Comparison of ENCODE assay signal across 21 cellular contexts in the genomic region with DNA sequence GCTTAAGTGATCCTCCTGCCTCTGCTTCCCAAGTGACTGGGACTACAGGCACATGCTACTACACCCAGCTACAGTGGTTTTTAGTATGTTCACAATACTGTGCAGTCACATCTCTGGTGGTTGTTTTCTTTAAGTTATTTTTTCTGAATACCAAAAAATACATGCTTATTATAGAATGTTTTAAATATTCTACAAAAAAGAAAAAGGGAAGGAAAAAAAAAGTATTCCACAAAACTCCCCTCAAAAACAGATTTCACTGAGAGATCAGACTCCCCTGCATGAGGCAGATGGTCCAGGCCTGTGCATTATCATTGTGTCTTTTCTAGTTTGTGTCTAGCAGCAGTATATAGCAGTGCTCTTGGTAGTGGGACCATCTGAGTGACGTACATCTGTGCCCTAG.
"Had no signal": no experiment of that assay in that cellular context is flagged by ENCODE, and none has a peak within 500 bp of the region (broad histone marks: within the 10 kb centered on the region; RNA-seq: fewer than 3 reads in every experiment).

No MANE protein-coding gene starts in this region.

- H2AFZ ChIP-seq: hepatocyte, neural progenitor cell had no signal

- H3K9ac ChIP-seq: neural progenitor cell had no signal

- H3K4me3 Mint-ChIP-seq: activated naive CD4-positive, alpha-beta T cell treated with anti-CD3 and anti-CD28 coated beads, Interleukin-2, amount 10 ng/mL, durations not matched to agents 7 days and 5 days; immature natural killer cell; naive thymus-derived CD4-positive, alpha-beta T cell; neural progenitor cell had no signal

- H3K27me3 Mint-ChIP-seq: activated naive CD4-positive, alpha-beta T cell treated with anti-CD3 and anti-CD28 coated beads, Interleukin-2, amount 10 ng/mL, durations not matched to agents 7 days and 5 days; naive thymus-derived CD4-positive, alpha-beta T cell had no signal

- H3K36me3 ChIP-seq: neural progenitor cell had no signal

- H3K4me2 ChIP-seq: hepatocyte, neural progenitor cell had no signal

- H3K4me3 ChIP-seq: hepatocyte, left lung, neural progenitor cell, upper lobe of left lung had no signal

- H3K27ac ChIP-seq: brain microvascular endothelial cell, foreskin keratinocyte, hepatocyte, left lung, neural progenitor cell, upper lobe of left lung had no signal

- H3K9me3 ChIP-seq: left lung, upper lobe of left lung had no signal

- H3K4me1 ChIP-seq: neural progenitor cell had no signal

- H3K27me3 ChIP-seq: brain microvascular endothelial cell, foreskin keratinocyte, hepatocyte, left lung, neural progenitor cell, upper lobe of left lung had no signal

- ATAC-seq: foreskin keratinocyte; left lung; naive thymus-derived CD4-positive, alpha-beta T cell; stimulated activated naive CD8-positive, alpha-beta T cell treated with anti-CD3 and anti-CD28 coated beads, Interleukin-15, Interleukin-2, amounts not matched to agents 100 U/mL and 50 U/mL, for 24 hours had no signal

- DNase-seq: activated CD4-positive, alpha-beta T cell treated with anti-CD3 and anti-CD28 coated beads for 1 hour; activated CD4-positive, alpha-beta T cell treated with anti-CD3 and anti-CD28 coated beads, Interleukin-2, amount 50 U/mL, for 4 hours; activated effector memory CD4-positive, alpha-beta T cell treated with anti-CD3 and anti-CD28 coated beads, Interleukin-2, amount 50 U/mL, for 16 hours; activated naive CD4-positive, alpha-beta T cell treated with anti-CD3 and anti-CD28 coated beads, Interleukin-2, amount 10 ng/mL, durations not matched to agents 7 days and 5 days; activated T-cell treated with anti-CD3 and anti-CD28 coated beads, Interleukin-2, amount 50 U/mL, for 48 hours; aorta; brain microvascular endothelial cell; caudate nucleus; dermis blood vessel endothelial cell; effector CD8-positive, alpha-beta T cell; foreskin keratinocyte; immature natural killer cell; kidney glomerular epithelial cell; left lung; naive thymus-derived CD4-positive, alpha-beta T cell; retina; stimulated activated CD4-positive, alpha-beta T cell treated with anti-CD3 and anti-CD28 coated beads, Interleukin-4, amount 100 ng/mL, for 24 hours; stimulated activated naive CD8-positive, alpha-beta T cell treated with anti-CD3 and anti-CD28 coated beads, Interleukin-15, Interleukin-2, amounts not matched to agents 100 U/mL and 50 U/mL, for 24 hours; upper lobe of left lung had no signal

- H3K27ac Mint-ChIP-seq: activated naive CD4-positive, alpha-beta T cell treated with anti-CD3 and anti-CD28 coated beads, Interleukin-2, amount 10 ng/mL, durations not matched to agents 7 days and 5 days; neural progenitor cell had no signal

- H3K9me3 Mint-ChIP-seq: activated naive CD4-positive, alpha-beta T cell treated with anti-CD3 and anti-CD28 coated beads, Interleukin-2, amount 10 ng/mL, durations not matched to agents 7 days and 5 days; immature natural killer cell; neural progenitor cell had no signal
